In the genomic region with DNA sequence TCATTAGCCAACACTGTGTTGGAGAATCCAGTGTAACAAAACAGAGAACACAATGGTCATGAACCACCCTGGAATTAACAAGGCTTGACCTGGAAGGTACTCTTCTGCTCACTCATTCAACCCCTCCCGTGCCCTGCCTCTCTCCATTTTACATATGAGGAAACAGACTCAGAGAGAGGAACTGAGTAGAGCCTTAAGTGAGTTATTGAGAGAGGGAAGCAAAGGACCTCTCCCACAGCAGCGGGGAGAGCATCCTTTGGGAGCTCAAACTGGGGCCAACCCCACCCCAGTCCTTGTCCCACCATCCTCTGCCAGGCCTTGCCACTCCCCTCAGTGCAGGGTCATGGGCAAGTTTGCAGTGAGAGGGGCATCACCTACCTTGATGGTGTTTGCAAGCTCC, we compare ENCODE assay signal across 20 cellular contexts. TPM values are rescaled to one million over a fixed set of nuclear protein-coding genes. Genes with fewer than 3 reads are reported as not detected.
DNase-seq lines count a peak whose midpoint lies in the region; ATAC-seq and TF ChIP-seq lines count a peak whose summit lies in the region.
"Had no signal": no experiment of that assay in that cellular context is flagged by ENCODE, and none has a peak within 500 bp of the region (broad histone marks: within the 10 kb centered on the region; RNA-seq: fewer than 3 reads in every experiment).

No MANE protein-coding gene starts in this region.

- no peak for TF ChIP-seq EP300 in upper lobe of left lung (IDR thresholded peaks at IDR 0.05)

- no peak overlapping the region for H3K18ac ChIP-seq in mesenchymal stem cell (ENCODE audit: low read depth in 1 of 2, low read length in 2 of 2)

- no peak overlapping the region for H2AK5ac ChIP-seq in mesenchymal stem cell (ENCODE audit: low read length, severe bottlenecking)

- no peak for TF ChIP-seq CTCF in upper lobe of left lung (IDR thresholded peaks at IDR 0.05)

- H3K23ac ChIP-seq in mesenchymal stem cell (ENCODE audit: low read length in 2 of 2) = no peak overlapping the region

- H3K4me1 ChIP-seq in upper lobe of left lung = peaks cover 0 to 11% (median 5%) of the 10 kb centered on the region in 4 donors
- no peaks in the 10 kb centered on the region for H3K4me1 ChIP-seq in mesenchymal stem cell (ENCODE audit: control insufficient read depth, insufficient read depth, low read depth, low read length)
- H3K4me1 ChIP-seq: SJSA1 had no signal

- no peak overlapping the region for H2AFZ ChIP-seq in mesenchymal stem cell (ENCODE audit: low read depth, low read length)

- no peak overlapping the region for H2BK12ac ChIP-seq in mesenchymal stem cell (ENCODE audit: low read length in 2 of 2)

- 53 to 57% methylated on average over 2 of the region's 2 CpGs for WGBS in upper lobe of left lung, 2 donors
- 42% methylated on average over 2 of the region's 2 CpGs for WGBS in mesenchymal stem cell

- no peak overlapping the region for H4K91ac ChIP-seq in mesenchymal stem cell (ENCODE audit: low read length)

- H3K4me2 ChIP-seq in mesenchymal stem cell (ENCODE audit: low read length, poor library complexity, severe bottlenecking) = no peak overlapping the region

- H3K27me3 ChIP-seq in upper lobe of left lung (no peaks in the 10 kb centered on the region), mesenchymal stem cell (ENCODE audit: control insufficient read depth in 1 of 2, insufficient read depth in 1 of 2, low read length in 2 of 2) (peaks cover 0 to 46% of the 10 kb centered on the region in 2 experiments)
- H3K27me3 ChIP-seq: SJSA1 had no signal

- peak overlapping the region in 3 of 4 donors; percentile 43 to 81 (median 47) for H3K27ac ChIP-seq in upper lobe of left lung
- no peak overlapping the region for H3K27ac ChIP-seq in mesenchymal stem cell (ENCODE audit: low read length, poor library complexity, severe bottlenecking)
- H3K27ac ChIP-seq: SJSA1 had no signal

- H3K9me3 ChIP-seq in upper lobe of left lung = no peaks in the 10 kb centered on the region
- H3K9me3 ChIP-seq in mesenchymal stem cell (ENCODE audit: control insufficient read depth, low read length) = no peaks in the 10 kb centered on the region
- H3K9me3 ChIP-seq: SJSA1 had no signal

- no peak overlapping the region for H3K9ac ChIP-seq in mesenchymal stem cell (ENCODE audit: low read length)

- intact Hi-C loops in Right ventricle myocardium superior (cut with DNase I) = no loop called here
- intact Hi-C loops in left cardiac atrium (cut with DNase I) = no loop called here
- intact Hi-C loops in left colon (cut with DNase I, micrococcal nuclease) = no loop called here

- no peaks in the 10 kb centered on the region for H3K36me3 ChIP-seq in upper lobe of left lung
- H3K36me3 ChIP-seq in mesenchymal stem cell (ENCODE audit: control insufficient read depth in 1 of 2, insufficient read depth in 2 of 2, low read depth in 1 of 2, low read length in 2 of 2) = no peaks in the 10 kb centered on the region
- H3K36me3 ChIP-seq: SJSA1 had no signal

- H3K14ac ChIP-seq in mesenchymal stem cell (ENCODE audit: low read length in 2 of 2) = no peak overlapping the region

- no peak overlapping the region for H2BK120ac ChIP-seq in mesenchymal stem cell (ENCODE audit: low read depth, low read length)

- no peak for TF ChIP-seq POLR2A in upper lobe of left lung (IDR thresholded peaks at IDR 0.05)

- no peak for DNase-seq in Right ventricle myocardium superior
- no peak for DNase-seq in left cardiac atrium
- DNase-seq in SKM-1 (lab: John Stamatoyannopoulos, UW; ENCODE audit: unreplicated experiment) = peak; percentile 63
- peak; percentile 30 for DNase-seq in islet precursor cell
- DNase-seq in upper lobe of left lung = peak in 1 of 2 donors; percentile 55
- DNase-seq in left colon = no peak
- DNase-seq in mesenchymal stem cell = no peak
- DNase-seq: CD4-positive, CD25-positive, alpha-beta regulatory T cell; DMS79; KG1; NCI-H1105 treated with DMSO at 0.1 percent for 48 hours; NCI-H1930; NCI-H2171; NCI-H446 treated with DMSO at 0.1 percent for 48 hours; NCI-H748 treated with DMSO at 0.1 percent for 48 hours had no signal

- H2BK5ac ChIP-seq in mesenchymal stem cell (ENCODE audit: low read depth, low read length, poor library complexity, severe bottlenecking) = no peak overlapping the region

- no peak overlapping the region for H4K8ac ChIP-seq in mesenchymal stem cell (ENCODE audit: low read length)

- no peak overlapping the region for H3K4ac ChIP-seq in mesenchymal stem cell (ENCODE audit: low read depth in 1 of 2, low read length in 2 of 2)

- no peak overlapping the region for H2BK15ac ChIP-seq in mesenchymal stem cell (ENCODE audit: low read depth, poor library complexity, severe bottlenecking)

- H3K4me3 ChIP-seq in upper lobe of left lung = no peak overlapping the region
- H3K4me3 ChIP-seq in mesenchymal stem cell (ENCODE audit: insufficient read depth in 1 of 2, low read depth in 1 of 2, low read length in 2 of 2) = no peak overlapping the region
- H3K4me3 ChIP-seq: GM12878, SJSA1 had no signal

- ATAC-seq in Right ventricle myocardium superior (ENCODE audit: poor library complexity) = peak; percentile 29
- ATAC-seq in left cardiac atrium = no peak
- peak in 1 of 2 donors; percentile 54 for ATAC-seq in upper lobe of left lung (ENCODE audit: low FRiP score in 2 of 2)
- no peak for ATAC-seq in left colon
- ATAC-seq in GM21381 (IDR thresholded peaks at IDR 0.05; ENCODE audit: unreplicated experiment) = no peak
- ATAC-seq: GM12878 had no signal

- H3K79me1 ChIP-seq in mesenchymal stem cell (replicated peaks; ENCODE audit: low read length, poor library complexity, severe bottlenecking) = no peaks in the 10 kb centered on the region

RNA-seq across cellular contexts. Expression of a gene that starts 1.3 kb away (rescaled TPM):
- total RNA-seq in Right ventricle myocardium superior = 2.4 TPM
- 1 to 10 TPM; 5.2 to 8.8 TPM for total RNA-seq in left cardiac atrium
- 10 to 100 TPM in 5 of 6 donors, 1 to 10 TPM in 1; 5.2 to 75.7 (median 32.1) TPM for total RNA-seq in upper lobe of left lung
- under 1 TPM in 1 of 2 donors, not detected in 1; 0.85 TPM for total RNA-seq in left colon
- polyA plus RNA-seq in mesenchymal stem cell (2013, experiment 1 of 2) = not detected
- polyA plus RNA-seq in mesenchymal stem cell (2013, experiment 2 of 2) = not detected
- total RNA-seq: CD4-positive, CD25-positive, alpha-beta regulatory T cell; G401; GM12878; M059J; SJSA1 had no signal
- polyA plus RNA-seq: GM12878 had no signal

RNA-seq across cellular contexts. Expression of a gene that starts 16.4 kb away (rescaled TPM):
- total RNA-seq in Right ventricle myocardium superior (111 TPM), left cardiac atrium (100 to 1,000 TPM; 184 to 529 TPM), upper lobe of left lung (1,000 to 10,000 TPM in 1 of 6 donors, 100 to 1,000 TPM in 5; 133 to 1,125 (median 606) TPM), left colon (10 to 100 TPM in 1 of 2 donors, 1 to 10 TPM in 1; 9.2 to 21.0 TPM)
- not detected for polyA plus RNA-seq in mesenchymal stem cell (2013, experiment 1 of 2)
- polyA plus RNA-seq in mesenchymal stem cell (2013, experiment 2 of 2) = not detected
- total RNA-seq: CD4-positive, CD25-positive, alpha-beta regulatory T cell; SJSA1 had no signal

RNA-seq across cellular contexts. Expression of a gene that starts 16.8 kb away (rescaled TPM):
- 42.5 TPM for total RNA-seq in Right ventricle myocardium superior
- 100 to 1,000 TPM; 112 to 201 TPM for total RNA-seq in left cardiac atrium
- total RNA-seq in upper lobe of left lung = 100 to 1,000 TPM in 4 of 6 donors, 10 to 100 TPM in 2; 49.2 to 842 (median 194) TPM
- total RNA-seq in left colon = 1 to 10 TPM; 1.2 to 6.7 TPM
- not detected for polyA plus RNA-seq in mesenchymal stem cell (2013, experiment 1 of 2)
- polyA plus RNA-seq in mesenchymal stem cell (2013, experiment 2 of 2) = not detected
- total RNA-seq: CD4-positive, CD25-positive, alpha-beta regulatory T cell; G401; GM12878; SJSA1 had no signal

RNA-seq across cellular contexts. Expression of a gene that starts 25.4 kb away (rescaled TPM):
- total RNA-seq in Right ventricle myocardium superior = not detected
- not detected for total RNA-seq in left cardiac atrium
- total RNA-seq in upper lobe of left lung = not detected
- not detected for total RNA-seq in left colon
- not detected for polyA plus RNA-seq in mesenchymal stem cell (2013, experiment 1 of 2)
- polyA plus RNA-seq in mesenchymal stem cell (2013, experiment 2 of 2) = not detected
- total RNA-seq: G401, M059J, SJSA1 had no signal

RNA-seq across cellular contexts. Expression of a gene that starts 42.2 kb away (rescaled TPM):
- total RNA-seq in Right ventricle myocardium superior (not detected), left cardiac atrium (not detected), upper lobe of left lung (not detected), left colon (not detected)
- polyA plus RNA-seq in mesenchymal stem cell (2013, experiment 1 of 2) = not detected
- not detected for polyA plus RNA-seq in mesenchymal stem cell (2013, experiment 2 of 2)
- total RNA-seq: CD4-positive, CD25-positive, alpha-beta regulatory T cell; G401; GM12878; M059J; SJSA1 had no signal
- polyA plus RNA-seq: CD4-positive, CD25-positive, alpha-beta regulatory T cell; GM12878 had no signal

Comparison
In these comparisons a context has a peak if more than half of its experiments do, and no peak if none do; other contexts are left out.
1. DNase-seq: peak in SKM-1 (single experiment) and islet precursor cell (single experiment); none in Right ventricle myocardium superior (single experiment), left cardiac atrium (single experiment), left colon (0 of 2) and mesenchymal stem cell (single experiment).